1 cellular context compared by ENCODE assay signal in the genomic region with DNA sequence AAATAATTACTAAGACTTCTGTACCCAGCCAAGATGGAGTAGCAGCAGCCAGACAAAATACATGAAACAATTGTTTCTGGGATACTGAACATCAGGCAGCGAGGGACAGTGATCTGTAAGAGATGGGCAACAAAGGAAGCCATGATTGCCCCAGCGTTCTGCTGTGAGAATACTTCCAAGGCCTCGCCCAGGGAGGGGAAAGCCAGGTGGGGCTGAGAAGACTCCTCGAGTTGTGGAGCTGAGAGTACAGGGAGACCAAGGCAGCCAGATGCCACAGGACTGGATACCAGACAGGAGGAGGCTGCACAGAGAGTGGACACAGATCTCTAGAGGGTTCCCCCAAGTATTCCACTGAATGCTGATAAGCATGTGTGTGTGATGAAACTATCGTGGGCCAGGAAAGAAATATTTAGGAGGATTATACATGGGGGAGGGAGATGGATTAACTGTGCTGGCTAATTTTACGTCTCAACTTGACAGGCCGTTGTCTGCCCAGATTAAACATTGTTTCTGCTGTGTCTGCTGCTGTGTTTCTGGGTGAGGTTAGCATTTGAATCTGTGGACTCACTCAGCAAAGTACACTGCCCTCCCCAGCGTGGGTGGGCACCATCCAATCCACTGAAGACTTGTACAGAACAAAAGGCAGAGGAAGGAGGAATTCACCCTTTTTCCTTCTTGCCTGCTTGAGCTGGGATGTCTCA.
TF ChIP-seq lines count a peak whose summit lies in the region.

No MANE protein-coding gene starts in this region.

TF ChIP-seq in IMR-90, 13 proteins besides CTCF, POLR2A, EP300 and RAD21 (continued from another document):
- TF ChIP-seq, protein P1, sequence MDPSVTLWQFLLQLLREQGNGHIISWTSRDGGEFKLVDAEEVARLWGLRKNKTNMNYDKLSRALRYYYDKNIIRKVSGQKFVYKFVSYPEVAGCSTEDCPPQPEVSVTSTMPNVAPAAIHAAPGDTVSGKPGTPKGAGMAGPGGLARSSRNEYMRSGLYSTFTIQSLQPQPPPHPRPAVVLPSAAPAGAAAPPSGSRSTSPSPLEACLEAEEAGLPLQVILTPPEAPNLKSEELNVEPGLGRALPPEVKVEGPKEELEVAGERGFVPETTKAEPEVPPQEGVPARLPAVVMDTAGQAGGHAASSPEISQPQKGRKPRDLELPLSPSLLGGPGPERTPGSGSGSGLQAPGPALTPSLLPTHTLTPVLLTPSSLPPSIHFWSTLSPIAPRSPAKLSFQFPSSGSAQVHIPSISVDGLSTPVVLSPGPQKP (IDR thresholded peaks at IDR 0.05; ENCODE audit: borderline replicate concordance, low read depth, low read length): no peak
- TF ChIP-seq FOS (IDR thresholded peaks at IDR 0.05; ENCODE audit: low read depth, low read length): no peak
- no peak for TF ChIP-seq CHD1 (IDR thresholded peaks at IDR 0.05; ENCODE audit: low read depth, low read length)
- no peak for TF ChIP-seq MXI1 (IDR thresholded peaks at IDR 0.05; ENCODE audit: borderline replicate concordance, low read depth, low read length)
- no peak for TF ChIP-seq MAFK (IDR thresholded peaks at IDR 0.05; ENCODE audit: low read depth, low read length)
- no peak for TF ChIP-seq SMC3 (IDR thresholded peaks at IDR 0.05; ENCODE audit: low read depth, low read length)
- no peak for TF ChIP-seq RFX5 (IDR thresholded peaks at IDR 0.05; ENCODE audit: low read depth, low read length)
- TF ChIP-seq MAZ (IDR thresholded peaks at IDR 0.05; ENCODE audit: borderline replicate concordance, low read depth, low read length): no peak
- no peak for TF ChIP-seq NFE2L2 (IDR thresholded peaks at IDR 0.05; ENCODE audit: low read depth, low read length)
